Comparison of ENCODE assay signal across 8 cellular contexts in the genomic region with DNA sequence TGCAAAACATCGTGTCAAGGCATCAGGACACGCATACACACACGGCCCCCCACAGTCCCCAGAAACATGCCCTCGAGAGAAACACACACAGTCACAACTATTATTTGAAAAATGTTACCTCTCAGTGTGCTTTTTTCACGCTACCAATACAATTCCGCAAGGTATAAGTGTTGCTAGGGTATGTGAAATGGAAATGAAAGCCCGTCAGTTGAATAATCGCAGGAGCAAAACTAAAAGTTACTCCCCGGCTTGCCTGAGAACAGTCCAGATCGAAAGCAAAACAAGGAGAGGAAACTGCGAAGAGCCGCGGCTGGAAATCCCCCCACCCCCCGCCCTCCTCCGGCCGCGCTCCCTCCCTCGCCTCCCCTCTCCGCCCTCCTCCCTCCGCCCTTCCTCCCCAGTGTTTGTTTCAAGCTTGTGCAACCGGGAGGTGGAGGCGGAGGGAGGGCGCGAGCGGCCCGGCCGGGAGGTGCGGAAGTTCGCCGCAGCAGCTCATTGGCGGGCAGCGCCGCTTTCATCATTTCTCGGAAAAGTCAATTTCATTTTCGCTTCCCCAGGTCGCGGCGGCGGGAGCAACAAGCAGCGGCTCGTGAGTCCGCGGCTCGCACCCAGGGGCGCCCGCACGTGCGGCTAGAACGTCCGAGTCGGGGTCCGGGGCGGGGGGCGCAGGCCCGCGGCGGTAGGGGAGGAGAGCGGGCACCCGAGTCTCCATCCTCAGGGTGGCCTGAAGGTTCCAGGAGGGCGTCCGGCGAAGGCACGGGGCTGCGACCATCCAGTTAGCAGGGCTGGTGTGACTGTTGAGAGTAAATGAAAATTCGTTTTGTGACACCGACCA. TPM values are rescaled to one million over a fixed set of nuclear protein-coding genes. Genes with fewer than 3 reads are reported as not detected.
A peak's percentile ranks its signal among the peaks of the same experiment; 100 is the strongest.
DNase-seq lines count a peak whose midpoint lies in the region; ATAC-seq and TF ChIP-seq lines count a peak whose summit lies in the region.

Gene IRF2, minus strand, starts transcription at position 290 of the 835 bp plus-strand sequence. CDS start 45,486 bp downstream, outside the sequence.

- H3K4me3 ChIP-seq in NB4 (ENCODE audit: low read depth, low read length), result peak within 1 kb of the TSS; percentile 97
- H3K4me3 ChIP-seq in SK-N-SH (ENCODE audit: low read depth in 2 of 2, low read length in 1 of 2), result peak within 1 kb of the TSS; percentile 60 to 75

- H2AFZ ChIP-seq in SK-N-SH (ENCODE audit: low read depth), result peak within 1 kb of the TSS; percentile 88

- TF ChIP-seq RAD21 in SK-N-SH (IDR thresholded peaks at IDR 0.05; ENCODE audit: low read length), result no peak

- H3K27me3 ChIP-seq in SK-N-SH (ENCODE audit: insufficient read depth), result no peaks in the 10 kb centered on the region

- POLR2A ChIA-PET in SK-N-SH (lab: Yijun Ruan, JAX), result interaction anchor here (0.6 to 1.5 kb wide), 7 partner anchors 15 to 273 kb away, joined by 3 to 11 read pairs (median 3); no protein-coding TSS in a partner anchor

- DNase-seq in GM04504 (ENCODE audit: low read depth), result peak; percentile 96
- peak; percentile 99 for DNase-seq in NB4 (ENCODE audit: low read depth)
- DNase-seq in SK-N-SH, result peak; percentile 99
- peak; percentile 97 for DNase-seq in activated naive CD4-positive, alpha-beta T cell treated with anti-CD3 and anti-CD28 coated beads, Interleukin-2, amount 50 U/mL, for 16 hours
- peak; percentile 97 for DNase-seq in germinal center (ENCODE audit: low spot score)
- DNase-seq in non-pigmented ciliary epithelial cell (ENCODE audit: low read depth), result peak; percentile 90
- DNase-seq in substantia nigra (lab: John Stamatoyannopoulos, UW), result peak; percentile 63 to 97 (median 91)

- TF ChIP-seq CTCF in NB4 (IDR thresholded peaks at IDR 0.05; ENCODE audit: low read depth, low read length), result no peak
- TF ChIP-seq CTCF in SK-N-SH (IDR thresholded peaks at IDR 0.05), result no peak

- peak within 1 kb of the TSS; percentile 95 for H3K9ac ChIP-seq in SK-N-SH

- TF ChIP-seq POLR2A in NB4 (IDR thresholded peaks at IDR 0.05; ENCODE audit: extremely low read depth, insufficient read length), result peak; percentile 70

- no peaks in the 10 kb centered on the region for H3K9me3 ChIP-seq in SK-N-SH

- peak; percentile 54 for ATAC-seq in HG02571 (IDR thresholded peaks at IDR 0.05; ENCODE audit: unreplicated experiment)

- peak within 1 kb of the TSS; percentile 95 for H3K4me2 ChIP-seq in SK-N-SH

- WGBS in SK-N-SH (ENCODE audit: low lambda C conversion rate), result under 1% methylated on average over 18 of the region's 66 CpGs

- peaks cover 10% of the 10 kb centered on the region for H3F3A ChIP-seq in SK-N-SH (replicated peaks; ENCODE audit: insufficient read depth)

- TF ChIP-seq EP300 in SK-N-SH (IDR thresholded peaks at IDR 0.05; ENCODE audit: borderline replicate concordance in 1 of 2, low read depth in 1 of 2, low read length in 1 of 2), result peak in 1 of 2 experiments; percentile 39; a peak in 1 of 4 replicates

- H3K9me2 ChIP-seq in SK-N-SH, result no peaks in the 10 kb centered on the region

- H3K4me1 ChIP-seq in SK-N-SH (ENCODE audit: control insufficient read depth in 1 of 2, insufficient read depth in 2 of 2, low read depth in 1 of 2, low read length in 1 of 2), result peaks cover 0 to 28% of the 10 kb centered on the region in 2 experiments; a peak in 2 of 4 replicates

- H3K27ac ChIP-seq in SK-N-SH (ENCODE audit: low read depth in 2 of 2, low read length in 1 of 2), result peak within 1 kb of the TSS; percentile 90 to 97
- peak within 1 kb of the TSS; percentile 99 for H3K27ac ChIP-seq in substantia nigra (ENCODE audit: low read depth, low read length, poor library complexity, severe bottlenecking)

- CTCF ChIA-PET in SK-N-SH (lab: Yijun Ruan, JAX), result interaction anchor here (0.7 to 2.8 kb wide), 3 partner anchors 20 to 211 kb away, joined by 3 to 13 read pairs (median 3); no protein-coding TSS in a partner anchor

- no peaks in the 10 kb centered on the region for H3K36me3 ChIP-seq in SK-N-SH (replicated peaks in 1 of 2; ENCODE audit: control insufficient read depth in 1 of 2, insufficient read depth in 2 of 2, low read length in 1 of 2)

- H4K20me1 ChIP-seq in SK-N-SH (ENCODE audit: insufficient read depth), result peaks cover 11% of the 10 kb centered on the region; the same call in 1 of the 2 replicates

- peaks cover 53% of the 10 kb centered on the region for H3K79me2 ChIP-seq in SK-N-SH (ENCODE audit: insufficient read depth)

TF ChIP-seq in SK-N-SH, 30 proteins besides CTCF, POLR2A, EP300 and RAD21 (continues in another document):
- TF ChIP-seq, protein P1, sequence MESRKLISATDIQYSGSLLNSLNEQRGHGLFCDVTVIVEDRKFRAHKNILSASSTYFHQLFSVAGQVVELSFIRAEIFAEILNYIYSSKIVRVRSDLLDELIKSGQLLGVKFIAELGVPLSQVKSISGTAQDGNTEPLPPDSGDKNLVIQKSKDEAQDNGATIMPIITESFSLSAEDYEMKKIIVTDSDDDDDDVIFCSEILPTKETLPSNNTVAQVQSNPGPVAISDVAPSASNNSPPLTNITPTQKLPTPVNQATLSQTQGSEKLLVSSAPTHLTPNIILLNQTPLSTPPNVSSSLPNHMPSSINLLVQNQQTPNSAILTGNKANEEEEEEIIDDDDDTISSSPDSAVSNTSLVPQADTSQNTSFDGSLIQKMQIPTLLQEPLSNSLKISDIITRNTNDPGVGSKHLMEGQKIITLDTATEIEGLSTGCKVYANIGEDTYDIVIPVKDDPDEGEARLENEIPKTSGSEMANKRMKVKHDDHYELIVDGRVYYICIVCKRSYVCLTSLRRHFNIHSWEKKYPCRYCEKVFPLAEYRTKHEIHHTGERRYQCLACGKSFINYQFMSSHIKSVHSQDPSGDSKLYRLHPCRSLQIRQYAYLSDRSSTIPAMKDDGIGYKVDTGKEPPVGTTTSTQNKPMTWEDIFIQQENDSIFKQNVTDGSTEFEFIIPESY (IDR thresholded peaks at IDR 0.05; ENCODE audit: borderline replicate concordance, low read depth), result peak; percentile 65; the same call in 1 of the 2 replicates
- TF ChIP-seq GATA2 (CRISPR knock-in tag; IDR thresholded peaks at IDR 0.05), result no peak
- TF ChIP-seq JUND (IDR thresholded peaks at IDR 0.05), result 0 out of 2 replicates have a peak, but pooled peaks have one; percentile 2
- no peak for TF ChIP-seq FOSL2 (IDR thresholded peaks at IDR 0.05; ENCODE audit: borderline replicate concordance, low read depth)
- TF ChIP-seq, protein P2, sequence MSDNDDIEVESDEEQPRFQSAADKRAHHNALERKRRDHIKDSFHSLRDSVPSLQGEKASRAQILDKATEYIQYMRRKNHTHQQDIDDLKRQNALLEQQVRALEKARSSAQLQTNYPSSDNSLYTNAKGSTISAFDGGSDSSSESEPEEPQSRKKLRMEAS (IDR thresholded peaks at IDR 0.05; ENCODE audit: low read depth), result peak; percentile 87
- TF ChIP-seq RCOR1 (IDR thresholded peaks at IDR 0.05; ENCODE audit: low read length), result peak; percentile 6; the same call in 1 of the 2 replicates
- peak; percentile 67; the same call in 1 of the 2 replicates for TF ChIP-seq FOXM1 (IDR thresholded peaks at IDR 0.05; ENCODE audit: low read depth)
- peak; percentile 6; the same call in 1 of the 2 replicates for TF ChIP-seq NFIC (IDR thresholded peaks at IDR 0.05; ENCODE audit: borderline replicate concordance)
- no peak for TF ChIP-seq REST (IDR thresholded peaks at IDR 0.05; ENCODE audit: low read depth, low read length)
- peak; percentile 94 for TF ChIP-seq MXI1 (IDR thresholded peaks at IDR 0.05; ENCODE audit: low read depth, low read length)
- no peak for TF ChIP-seq USF2 (IDR thresholded peaks at IDR 0.05; ENCODE audit: borderline replicate concordance, low read depth, low read length)
- TF ChIP-seq, protein P3, sequence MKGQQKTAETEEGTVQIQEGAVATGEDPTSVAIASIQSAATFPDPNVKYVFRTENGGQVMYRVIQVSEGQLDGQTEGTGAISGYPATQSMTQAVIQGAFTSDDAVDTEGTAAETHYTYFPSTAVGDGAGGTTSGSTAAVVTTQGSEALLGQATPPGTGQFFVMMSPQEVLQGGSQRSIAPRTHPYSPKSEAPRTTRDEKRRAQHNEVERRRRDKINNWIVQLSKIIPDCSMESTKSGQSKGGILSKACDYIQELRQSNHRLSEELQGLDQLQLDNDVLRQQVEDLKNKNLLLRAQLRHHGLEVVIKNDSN (IDR thresholded peaks at IDR 0.05; ENCODE audit: borderline replicate concordance, low read depth), result 0 out of 2 replicates have a peak, but pooled peaks have one; percentile 7

RNA-seq across cellular contexts. Expression of gene IRF2, which starts in this region (rescaled TPM):
- 23.3 and 23.6 TPM in 2 replicates for polyA plus RNA-seq in SK-N-SH (2012; rRNA removed)
- 20.7 and 23.5 TPM in 2 replicates for polyA plus RNA-seq in SK-N-SH (2012; cell fraction: cytosol; rRNA removed)
- 18.0 and 21.4 TPM in 2 replicates for polyA plus RNA-seq in SK-N-SH (2012; cell fraction: nucleus; rRNA removed)

Comparison
In these comparisons a context has a peak if more than half of its experiments do, and no peak if none do; other contexts are left out.
1. Peak in every context shown above with its lines: DNase-seq, ATAC-seq, H3K4me3 ChIP-seq and H3K27ac ChIP-seq.